Comparison of ENCODE assay signal across 1 cellular context in the genomic region with DNA sequence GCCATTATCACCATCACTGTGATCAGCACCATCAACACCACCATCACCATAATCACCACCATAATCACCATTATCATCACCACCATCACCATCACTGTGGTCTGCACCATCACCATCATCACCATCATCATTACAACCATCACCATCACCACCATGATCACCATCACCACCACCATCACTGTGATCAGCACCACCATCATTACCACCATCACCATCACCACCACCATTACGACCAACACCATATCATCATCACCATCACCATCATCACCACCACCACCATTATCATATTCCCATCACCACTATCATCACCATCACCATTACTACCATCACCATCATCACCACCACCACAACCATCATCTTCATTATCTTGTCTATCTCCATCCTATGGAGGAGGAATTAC.
TF ChIP-seq lines count a peak whose summit lies in the region.

No MANE protein-coding gene starts in this region.

TF ChIP-seq in HepG2, 621 proteins besides CTCF, POLR2A, EP300 and RAD21 (continued from another document):
- TF ChIP-seq TRIM22 (IDR thresholded peaks at IDR 0.05) (0 out of 2 replicates have a peak, but pooled peaks have one; percentile 59), ZFY (CRISPR knock-in tag; IDR thresholded peaks at IDR 0.05) (no peak), ZNF619 (CRISPR knock-in tag; IDR thresholded peaks at IDR 0.05) (no peak), KLF15 (CRISPR knock-in tag; IDR thresholded peaks at IDR 0.05; ENCODE audit: borderline replicate concordance) (no peak), KDM1A (CRISPR knock-in tag; IDR thresholded peaks at IDR 0.05) (no peak), ELF3 (CRISPR knock-in tag; IDR thresholded peaks at IDR 0.05) (no peak), ZNF180 (CRISPR knock-in tag; IDR thresholded peaks at IDR 0.05; ENCODE audit: borderline replicate concordance, low read depth) (no peak)
- TF ChIP-seq, protein P1, sequence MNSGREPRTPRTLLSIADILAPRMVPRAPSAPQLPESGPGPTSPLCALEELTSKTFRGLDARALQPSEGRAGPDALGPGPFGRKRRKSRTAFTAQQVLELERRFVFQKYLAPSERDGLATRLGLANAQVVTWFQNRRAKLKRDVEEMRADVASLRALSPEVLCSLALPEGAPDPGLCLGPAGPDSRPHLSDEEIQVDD (CRISPR knock-in tag; IDR thresholded peaks at IDR 0.05; ENCODE audit: borderline replicate concordance), result no peak
- TF ChIP-seq, protein P2, sequence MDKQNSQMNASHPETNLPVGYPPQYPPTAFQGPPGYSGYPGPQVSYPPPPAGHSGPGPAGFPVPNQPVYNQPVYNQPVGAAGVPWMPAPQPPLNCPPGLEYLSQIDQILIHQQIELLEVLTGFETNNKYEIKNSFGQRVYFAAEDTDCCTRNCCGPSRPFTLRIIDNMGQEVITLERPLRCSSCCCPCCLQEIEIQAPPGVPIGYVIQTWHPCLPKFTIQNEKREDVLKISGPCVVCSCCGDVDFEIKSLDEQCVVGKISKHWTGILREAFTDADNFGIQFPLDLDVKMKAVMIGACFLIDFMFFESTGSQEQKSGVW (CRISPR knock-in tag; IDR thresholded peaks at IDR 0.05; ENCODE audit: borderline replicate concordance), result no peak
